ENCODE assay signal across 19 cellular contexts in the genomic region with DNA sequence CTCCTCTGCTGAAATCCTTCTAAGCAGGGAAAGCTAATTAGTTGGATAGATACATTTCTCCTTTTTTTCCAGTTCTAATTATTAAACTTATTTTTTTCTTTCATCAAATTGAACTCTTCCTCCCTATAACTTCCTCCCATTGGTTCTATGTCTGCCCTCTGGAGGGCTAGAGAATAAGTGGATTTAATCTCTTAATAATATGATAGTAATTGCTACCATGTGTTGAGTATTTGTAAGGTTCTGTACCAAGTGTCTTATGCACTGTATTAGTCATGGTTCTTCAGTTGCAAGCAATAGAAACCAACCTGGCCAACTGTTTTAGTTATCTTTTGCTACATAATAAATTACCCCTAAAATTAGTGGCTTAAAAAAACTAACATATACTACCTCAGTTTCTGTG.
"Had no signal": no experiment of that assay in that cellular context is flagged by ENCODE, and none has a peak within 500 bp of the region (broad histone marks: within the 10 kb centered on the region; RNA-seq: fewer than 3 reads in every experiment).

No MANE protein-coding gene starts in this region.

- H3K27me3 ChIP-seq: esophagus muscularis mucosa, gastroesophageal sphincter, heart left ventricle, thyroid gland had no signal

- H3K4me3 ChIP-seq: esophagus muscularis mucosa, gastroesophageal sphincter, heart left ventricle, lung, thyroid gland had no signal

- H3K36me3 Mint-ChIP-seq: activated CD8-positive, alpha-beta memory T cell treated with anti-CD3 and anti-CD28 coated beads, Interleukin-2, amount 10 ng/mL, durations not matched to agents 7 days and 5 days had no signal

- H3K4me3 Mint-ChIP-seq: activated CD4-positive, alpha-beta memory T cell treated with anti-CD3 and anti-CD28 coated beads, Interleukin-2, amount 10 ng/mL, durations not matched to agents 7 days and 5 days; activated CD4-positive, alpha-beta T cell treated with anti-CD3 and anti-CD28 coated beads for 36 hours; activated CD8-positive, alpha-beta memory T cell treated with anti-CD3 and anti-CD28 coated beads, Interleukin-2, amount 10 ng/mL, durations not matched to agents 7 days and 5 days; activated naive CD8-positive, alpha-beta T cell; nephron progenitor cell; T-helper 2 cell treated with Interferon-gamma antibody and Interleukin-4, amounts not matched to agents 5 μg/mL and 100 μg/mL, for 36 hours had no signal

- H3K27me3 Mint-ChIP-seq: activated CD4-positive, alpha-beta T cell treated with anti-CD3 and anti-CD28 coated beads for 36 hours; activated naive CD8-positive, alpha-beta T cell had no signal

- H3K9me3 ChIP-seq: thyroid gland had no signal

- H3K36me3 ChIP-seq: esophagus muscularis mucosa, gastroesophageal sphincter, heart left ventricle, thyroid gland had no signal

- DNase-seq: activated CD4-positive, alpha-beta memory T cell treated with anti-CD3 and anti-CD28 coated beads, Interleukin-2, amount 10 ng/mL, durations not matched to agents 7 days and 5 days; activated CD4-positive, alpha-beta T cell treated with anti-CD3 and anti-CD28 coated beads for 36 hours; activated CD8-positive, alpha-beta memory T cell treated with anti-CD3 and anti-CD28 coated beads, Interleukin-2, amount 10 ng/mL, durations not matched to agents 7 days and 5 days; cerebellar nuclear complex; effector CD4-positive, alpha-beta T cell; heart left ventricle; kidney; nephron progenitor cell; nucleus accumbens; posterior cingulate gyrus; retina; stimulated activated naive CD4-positive, alpha-beta T cell treated with Interleukin-2 at 50 U/mL for 16 hours; thyroid gland had no signal

- ATAC-seq: activated CD4-positive, alpha-beta T cell treated with anti-CD3 and anti-CD28 coated beads for 36 hours; activated CD8-positive, alpha-beta memory T cell treated with anti-CD3 and anti-CD28 coated beads, Interleukin-2, amount 10 ng/mL, durations not matched to agents 7 days and 5 days; gastroesophageal sphincter; heart left ventricle; left lobe of liver had no signal

- H3K27ac Mint-ChIP-seq: activated CD4-positive, alpha-beta memory T cell treated with anti-CD3 and anti-CD28 coated beads, Interleukin-2, amount 10 ng/mL, durations not matched to agents 7 days and 5 days; activated CD4-positive, alpha-beta T cell treated with anti-CD3 and anti-CD28 coated beads for 36 hours; activated CD8-positive, alpha-beta memory T cell treated with anti-CD3 and anti-CD28 coated beads, Interleukin-2, amount 10 ng/mL, durations not matched to agents 7 days and 5 days; activated naive CD8-positive, alpha-beta T cell; nephron progenitor cell; T-helper 2 cell treated with Interferon-gamma antibody and Interleukin-4, amounts not matched to agents 5 μg/mL and 100 μg/mL, for 36 hours had no signal

- H3K4me1 ChIP-seq: esophagus muscularis mucosa, gastroesophageal sphincter, thyroid gland had no signal

- H3K4me1 Mint-ChIP-seq: activated CD4-positive, alpha-beta memory T cell treated with anti-CD3 and anti-CD28 coated beads, Interleukin-2, amount 10 ng/mL, durations not matched to agents 7 days and 5 days; activated CD4-positive, alpha-beta T cell treated with anti-CD3 and anti-CD28 coated beads for 36 hours; activated CD8-positive, alpha-beta memory T cell treated with anti-CD3 and anti-CD28 coated beads, Interleukin-2, amount 10 ng/mL, durations not matched to agents 7 days and 5 days; nephron progenitor cell had no signal

- H3K27ac ChIP-seq: thyroid gland had no signal
